In genomic region chr4:8478371-8478770, GRCh38 we compare ENCODE assay signal across 1 cellular context.
TF ChIP-seq lines count a peak whose summit lies in the region.

No MANE protein-coding gene starts in this region.

TF ChIP-seq in IMR-90, 13 proteins besides CTCF, POLR2A, EP300 and RAD21:
- no peak for TF ChIP-seq RCOR1 (IDR thresholded peaks at IDR 0.05; ENCODE audit: insufficient replicate concordance, low read length)
- no peak for TF ChIP-seq FOS (IDR thresholded peaks at IDR 0.05; ENCODE audit: low read depth, low read length)
- TF ChIP-seq MAFK (IDR thresholded peaks at IDR 0.05; ENCODE audit: low read depth, low read length), result no peak
- TF ChIP-seq RFX5 (IDR thresholded peaks at IDR 0.05; ENCODE audit: low read depth, low read length), result no peak
- TF ChIP-seq CEBPB (IDR thresholded peaks at IDR 0.05; ENCODE audit: low read depth, low read length), result no peak
- TF ChIP-seq BHLHE40 (IDR thresholded peaks at IDR 0.05; ENCODE audit: low read depth, low read length), result no peak
- no peak for TF ChIP-seq USF2 (IDR thresholded peaks at IDR 0.05; ENCODE audit: low read depth, low read length)
- no peak for TF ChIP-seq SMC3 (IDR thresholded peaks at IDR 0.05; ENCODE audit: low read depth, low read length)
- no peak for TF ChIP-seq MXI1 (IDR thresholded peaks at IDR 0.05; ENCODE audit: borderline replicate concordance, low read depth, low read length)
- TF ChIP-seq CHD1 (IDR thresholded peaks at IDR 0.05; ENCODE audit: low read depth, low read length), result no peak
- no peak for TF ChIP-seq MAZ (IDR thresholded peaks at IDR 0.05; ENCODE audit: borderline replicate concordance, low read depth, low read length)
- no peak for TF ChIP-seq NFE2L2 (IDR thresholded peaks at IDR 0.05; ENCODE audit: low read depth, low read length)
- TF ChIP-seq ELK1 (IDR thresholded peaks at IDR 0.05; ENCODE audit: borderline replicate concordance, low read depth, low read length), result no peak
TF ChIP-seq in IMR-90: peak in this region for 0.
